In the genomic region with DNA sequence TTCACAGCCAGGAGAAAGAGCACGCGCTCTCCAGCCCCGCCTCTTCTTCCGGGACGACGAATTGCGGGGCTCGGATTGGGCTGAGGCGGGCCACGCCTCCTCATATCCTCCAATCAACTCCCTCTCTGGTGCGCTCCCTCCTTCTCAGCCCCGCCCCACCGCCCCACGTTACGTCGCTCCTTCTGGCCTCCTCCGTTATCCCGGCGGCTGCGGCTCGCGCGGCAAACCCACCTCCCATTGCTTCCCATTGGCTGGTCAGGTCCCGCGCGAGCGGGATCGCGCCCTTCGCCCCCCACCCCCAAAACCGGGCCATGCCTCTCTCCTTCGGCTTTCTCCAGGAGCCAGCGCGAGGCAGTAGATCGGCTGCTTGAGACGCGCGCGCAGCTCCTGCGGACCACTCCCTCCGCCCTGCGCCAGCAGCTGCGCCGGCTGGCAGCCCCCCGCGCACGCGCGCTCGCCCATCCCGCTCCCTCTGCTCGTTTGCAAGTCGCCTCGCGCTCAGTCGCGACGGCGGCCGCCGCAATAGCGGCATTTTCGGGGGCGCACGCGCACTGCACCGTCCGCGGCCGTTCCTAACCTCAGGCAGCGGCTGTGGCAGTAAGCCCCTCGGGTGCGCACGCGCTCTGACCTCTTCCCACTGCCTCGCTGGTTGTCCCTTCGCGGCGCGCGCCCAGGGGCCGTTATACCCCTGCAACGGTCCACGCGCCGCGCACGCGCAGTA, we compare ENCODE assay signal across 8 cellular contexts. TPM values are rescaled to one million over a fixed set of nuclear protein-coding genes. Genes with fewer than 3 reads are reported as not detected.
DNase-seq lines count a peak whose midpoint lies in the region; ATAC-seq and TF ChIP-seq lines count a peak whose summit lies in the region.

No MANE protein-coding gene starts in this region.

- POLR2A ChIA-PET in PC-9 (lab: Charles Lee; ENCODE audit: unreplicated experiment) = interaction anchor here (0.7 kb wide), 1 partner anchor 396 kb away, joined by 4 read pairs; no protein-coding TSS in a partner anchor

- no peak for TF ChIP-seq CTCF in PC-9 (conservative IDR thresholded peaks at IDR 0.05)

- WGBS in esophagus, 2 donors = 0% methylated on average over 86 to 89 of the region's 89 CpGs

- no peaks in the 10 kb centered on the region for H3K9me3 ChIP-seq in PC-9 (ENCODE audit: insufficient read depth, low read depth)
- no peaks in the 10 kb centered on the region for H3K9me3 ChIP-seq in esophagus (ENCODE audit: control insufficient read depth in 2 of 2, insufficient read depth in 1 of 2, low read depth in 1 of 2, low read length in 1 of 2)
- H3K9me3 ChIP-seq in muscle layer of duodenum (ENCODE audit: control insufficient read depth in 1 of 2, low read length in 2 of 2) = no peaks in the 10 kb centered on the region

- H3K27me3 ChIP-seq in PC-9 (ENCODE audit: insufficient read depth, low read depth) (no peaks in the 10 kb centered on the region), esophagus (ENCODE audit: control insufficient read depth in 1 of 2, insufficient read depth in 2 of 2, low read length in 2 of 2) (no peaks in the 10 kb centered on the region), muscle layer of duodenum (ENCODE audit: low read depth, low read length) (no peaks in the 10 kb centered on the region)

- peak overlapping the region; percentile 89 for H3K4me3 Mint-ChIP-seq in activated T-cell treated with anti-CD3 and anti-CD28 coated beads, Interleukin-2, amount 50 U/mL, for 4 hours

- intact Hi-C loops in PC-9 (cut with micrococcal nuclease; ENCODE audit: unreplicated experiment) = loop anchor here (1.0 to 5.0 kb wide), 3 partner anchors 10 to 117 kb away; a partner anchor contains a TSS

- H3K9me2 ChIP-seq in PC-9 (ENCODE audit: insufficient read depth) = no peaks in the 10 kb centered on the region

- peaks cover 14% of the 10 kb centered on the region for H4K20me1 ChIP-seq in PC-9 (ENCODE audit: insufficient read depth)

- no peaks in the 10 kb centered on the region for H3K36me3 Mint-ChIP-seq in activated T-cell treated with anti-CD3 and anti-CD28 coated beads, Interleukin-2, amount 50 U/mL, for 4 hours (ENCODE audit: insufficient read depth)

- peak overlapping the region; percentile 87 for H3K27ac ChIP-seq in PC-9
- H3K27ac ChIP-seq in esophagus (ENCODE audit: low read depth in 2 of 2, low read length in 1 of 2) = peak overlapping the region; percentile 97 to 98
- H3K27ac ChIP-seq in muscle layer of duodenum (ENCODE audit: low read length) = peak overlapping the region; percentile 45

- in situ Hi-C loops in KBM-7 (cut with MboI; ENCODE audit: low pct_unique_long_range_greater_than_20kb, low sequenced_read_pairs) = no loop called here

- peak overlapping the region; percentile 92 for H3K4me2 ChIP-seq in PC-9

- CTCF ChIA-PET in PC-9 (lab: Charles Lee) = interaction anchor here (0.7 kb wide), 1 partner anchor 608 kb away, joined by 9 read pairs; no protein-coding TSS in a partner anchor

- no peaks in the 10 kb centered on the region for H3K27me3 Mint-ChIP-seq in activated T-cell treated with anti-CD3 and anti-CD28 coated beads, Interleukin-2, amount 50 U/mL, for 4 hours (ENCODE audit: low read depth)

- peaks cover 46% of the 10 kb centered on the region for H3K79me2 ChIP-seq in PC-9 (ENCODE audit: low read depth)

- ATAC-seq in GM21723 (IDR thresholded peaks at IDR 0.05; ENCODE audit: unreplicated experiment) = peak; percentile 56
- peak; percentile 77 to 80 for ATAC-seq in activated T-cell treated with anti-CD3 and anti-CD28 coated beads, Interleukin-2, amount 50 U/mL, for 4 hours

- peaks cover 55% of the 10 kb centered on the region for H3F3A ChIP-seq in PC-9 (ENCODE audit: insufficient read depth, low read depth)

- no peaks in the 10 kb centered on the region for H3K9me3 Mint-ChIP-seq in activated T-cell treated with anti-CD3 and anti-CD28 coated beads, Interleukin-2, amount 50 U/mL, for 4 hours

- no TSS peak for BruUV-seq in PC-9 (replicated peaks; lab: Mats Ljungman, UMichigan)

- H2AFZ ChIP-seq in PC-9 = peak overlapping the region; percentile 92

- peak overlapping the region; percentile 79 for H3K4me3 ChIP-seq in PC-9
- H3K4me3 ChIP-seq in esophagus (ENCODE audit: low read depth in 1 of 2, low read length in 2 of 2) = peak overlapping the region; percentile 87 to 94
- peak overlapping the region; percentile 61 to 94 for H3K4me3 ChIP-seq in muscle layer of duodenum (ENCODE audit: low read depth in 1 of 2, low read length in 2 of 2)

- H3K36me3 ChIP-seq in PC-9 (ENCODE audit: low read depth) (no peaks in the 10 kb centered on the region), esophagus (ENCODE audit: control insufficient read depth in 2 of 2, insufficient read depth in 2 of 2, low read length in 1 of 2) (no peaks in the 10 kb centered on the region), muscle layer of duodenum (ENCODE audit: control insufficient read depth in 1 of 2, insufficient read depth in 2 of 2, low read length in 2 of 2) (peaks cover 0 to 8% of the 10 kb centered on the region in 2 donors)

- H3K4me1 ChIP-seq in PC-9 (replicated peaks; ENCODE audit: insufficient read depth) (peaks cover 47% of the 10 kb centered on the region), esophagus (ENCODE audit: control insufficient read depth in 2 of 2, insufficient read depth in 2 of 2, low read length in 1 of 2) (peaks cover under 1 to 19% of the 10 kb centered on the region in 2 donors), muscle layer of duodenum (ENCODE audit: control insufficient read depth in 1 of 2, insufficient read depth in 2 of 2, low read length in 2 of 2) (peaks cover 13 to 59% of the 10 kb centered on the region in 2 donors)

- peaks cover 30% of the 10 kb centered on the region for H3K4me1 Mint-ChIP-seq in activated T-cell treated with anti-CD3 and anti-CD28 coated beads, Interleukin-2, amount 50 U/mL, for 4 hours (ENCODE audit: low read depth)

- DNase-seq in DMS153 (lab: John Stamatoyannopoulos, UW) (peak; percentile 98), KBM-7 (peak; percentile 99), PC-9 (peak; percentile 96 to 99)
- peak; percentile 91 for DNase-seq in activated T-cell treated with anti-CD3 and anti-CD28 coated beads, Interleukin-2, amount 50 U/mL, for 4 hours
- peak; percentile 90 to 94 for DNase-seq in stimulated activated CD8-positive, alpha-beta memory T cell treated with anti-CD3 and anti-CD28 coated beads, Interleukin-7, amount 100 ng/mL, for 4 hours (ENCODE audit: low read depth in 2 of 2)

RNA-seq across cellular contexts. Expression of a gene that starts 0.5 kb away (rescaled TPM):
- total RNA-seq in PC-9 (2021) = 87.8 and 104 TPM in 2 replicates
- 10 to 100 TPM; 14.3 to 15.5 (median 14.3) TPM for total RNA-seq in activated T-cell treated with anti-CD3 and anti-CD28 coated beads, Interleukin-2, amount 50 U/mL, for 4 hours
- polyA plus RNA-seq in esophagus = 10 to 100 TPM in 1 of 2 donors, 1 to 10 TPM in 1; 9.6 to 15.2 TPM

RNA-seq across cellular contexts. Expression of a gene that starts 9.6 kb away (rescaled TPM):
- total RNA-seq in PC-9 (2021) = 332 and 411 TPM in 2 replicates
- 100 to 1,000 TPM; 106 to 130 (median 116) TPM for total RNA-seq in activated T-cell treated with anti-CD3 and anti-CD28 coated beads, Interleukin-2, amount 50 U/mL, for 4 hours
- polyA plus RNA-seq in esophagus = 100 to 1,000 TPM in 1 of 2 donors, 10 to 100 TPM in 1; 71.2 to 157 TPM

Comparison
In these comparisons a context has a peak if more than half of its experiments do, and no peak if none do; other contexts are left out.
1. Peak in every context shown above with its lines: DNase-seq, ATAC-seq, H3K4me3 ChIP-seq and H3K27ac ChIP-seq.
2. H3K27ac ChIP-seq: peak in every context shown above with its lines; median percentile 98 in esophagus; 87 in PC-9; 45 in muscle layer of duodenum.